ENCODE assay signal across 10 cellular contexts in genomic region chr12:58888131-58888783, GRCh38. TPM values are rescaled to one million over a fixed set of nuclear protein-coding genes. Genes with fewer than 3 reads are reported as not detected.
DNase-seq lines count a peak whose midpoint lies in the region; ATAC-seq and TF ChIP-seq lines count a peak whose summit lies in the region.
"Had no signal": no experiment of that assay in that cellular context is flagged by ENCODE, and none has a peak within 500 bp of the region (broad histone marks: within the 10 kb centered on the region; RNA-seq: fewer than 3 reads in every experiment).

No MANE protein-coding gene starts in this region.

- POLR2A ChIA-PET in activated CD4-positive, alpha-beta T cell treated with anti-CD3 and anti-CD28 coated beads, Interleukin-2, amount 10 ng/mL, durations not matched to agents 7 days and 5 days (lab: Charles Lee), result no interaction called here

- H3K27me3 ChIP-seq in upper lobe of left lung, result no peaks in the 10 kb centered on the region

- no peaks in the 10 kb centered on the region for H3K27me3 Mint-ChIP-seq in T-helper 17 cell
- H3K27me3 Mint-ChIP-seq in activated CD4-positive, alpha-beta T cell treated with anti-CD3 and anti-CD28 coated beads, Interleukin-2, amount 10 ng/mL, durations not matched to agents 7 days and 5 days, result no peaks in the 10 kb centered on the region
- H3K27me3 Mint-ChIP-seq: activated naive CD4-positive, alpha-beta T cell treated with anti-CD3 and anti-CD28 coated beads, Interleukin-2, amount 50 U/mL, for 24 hours had no signal

- TF ChIP-seq EP300 in upper lobe of left lung (IDR thresholded peaks at IDR 0.05), result no peak

- no peak for TF ChIP-seq CTCF in upper lobe of left lung (IDR thresholded peaks at IDR 0.05)

- no peak overlapping the region for H3K27ac Mint-ChIP-seq in T-helper 17 cell
- H3K27ac Mint-ChIP-seq in activated CD4-positive, alpha-beta T cell treated with anti-CD3 and anti-CD28 coated beads, Interleukin-2, amount 10 ng/mL, durations not matched to agents 7 days and 5 days, result no peak overlapping the region
- H3K27ac Mint-ChIP-seq: activated naive CD4-positive, alpha-beta T cell treated with anti-CD3 and anti-CD28 coated beads, Interleukin-2, amount 50 U/mL, for 24 hours had no signal

- H3K4me3 ChIP-seq in upper lobe of left lung, result no peak overlapping the region

- peaks cover 0 to 3% (median 1%) of the 10 kb centered on the region in 4 donors for H3K4me1 ChIP-seq in upper lobe of left lung

- H3K4me3 Mint-ChIP-seq in T-helper 17 cell, result no peak overlapping the region
- H3K4me3 Mint-ChIP-seq in activated CD4-positive, alpha-beta T cell treated with anti-CD3 and anti-CD28 coated beads, Interleukin-2, amount 10 ng/mL, durations not matched to agents 7 days and 5 days, result no peak overlapping the region
- H3K4me3 Mint-ChIP-seq: activated naive CD4-positive, alpha-beta T cell treated with anti-CD3 and anti-CD28 coated beads, Interleukin-2, amount 50 U/mL, for 24 hours had no signal

- no peaks in the 10 kb centered on the region for H3K9me3 Mint-ChIP-seq in activated CD4-positive, alpha-beta T cell treated with anti-CD3 and anti-CD28 coated beads, Interleukin-2, amount 10 ng/mL, durations not matched to agents 7 days and 5 days
- H3K9me3 Mint-ChIP-seq: activated naive CD4-positive, alpha-beta T cell treated with anti-CD3 and anti-CD28 coated beads, Interleukin-2, amount 50 U/mL, for 24 hours had no signal

- H3K27ac ChIP-seq in epithelial cell of prostate (peak overlapping the region; percentile 42), upper lobe of left lung (no peak overlapping the region)

- TF ChIP-seq POLR2A in upper lobe of left lung (IDR thresholded peaks at IDR 0.05), result no peak

- CTCF ChIA-PET in activated CD4-positive, alpha-beta T cell treated with anti-CD3 and anti-CD28 coated beads, Interleukin-2, amount 10 ng/mL, durations not matched to agents 7 days and 5 days (lab: Charles Lee), result no interaction called here

- H3K9me3 ChIP-seq in T-helper 17 cell (ENCODE audit: control insufficient read depth, low read length, poor library complexity, severe bottlenecking), result no peaks in the 10 kb centered on the region
- no peaks in the 10 kb centered on the region for H3K9me3 ChIP-seq in upper lobe of left lung

- no peak for ATAC-seq in T-helper 17 cell
- ATAC-seq in HG02610 (IDR thresholded peaks at IDR 0.05; ENCODE audit: unreplicated experiment), result no peak
- no peak for ATAC-seq in upper lobe of left lung (ENCODE audit: low FRiP score in 2 of 2)
- ATAC-seq: Panc1 had no signal

- WGBS in upper lobe of left lung, 2 donors, result 75 to 77% methylated on average over 4 of the region's 4 CpGs

- DNase-seq in DMS153 treated with DMSO at 0.1 percent for 48 hours (lab: John Stamatoyannopoulos, UW; ENCODE audit: unreplicated experiment), result peak; percentile 84
- DNase-seq in NCI-H446 (lab: John Stamatoyannopoulos, UW), result peak; percentile 95 to 96
- DNase-seq in epithelial cell of prostate (ENCODE audit: low read depth, low spot score), result peak; percentile 37
- peak in 41 of 56 donors; percentile 6 to 77 (median 38) for DNase-seq in nucleus accumbens (lab: John Stamatoyannopoulos, UW)
- no peak for DNase-seq in T-helper 17 cell
- no peak for DNase-seq in upper lobe of left lung
- no peak for DNase-seq in activated CD4-positive, alpha-beta T cell treated with anti-CD3 and anti-CD28 coated beads, Interleukin-2, amount 10 ng/mL, durations not matched to agents 7 days and 5 days

- no peaks in the 10 kb centered on the region for H3K36me3 Mint-ChIP-seq in T-helper 17 cell (ENCODE audit: low read depth)
- H3K36me3 Mint-ChIP-seq in activated CD4-positive, alpha-beta T cell treated with anti-CD3 and anti-CD28 coated beads, Interleukin-2, amount 10 ng/mL, durations not matched to agents 7 days and 5 days (ENCODE audit: low read depth), result no peaks in the 10 kb centered on the region
- H3K36me3 Mint-ChIP-seq: activated naive CD4-positive, alpha-beta T cell treated with anti-CD3 and anti-CD28 coated beads, Interleukin-2, amount 50 U/mL, for 24 hours had no signal

- H3K4me1 Mint-ChIP-seq in T-helper 17 cell, result no peaks in the 10 kb centered on the region
- no peaks in the 10 kb centered on the region for H3K4me1 Mint-ChIP-seq in activated CD4-positive, alpha-beta T cell treated with anti-CD3 and anti-CD28 coated beads, Interleukin-2, amount 10 ng/mL, durations not matched to agents 7 days and 5 days
- H3K4me1 Mint-ChIP-seq: activated naive CD4-positive, alpha-beta T cell treated with anti-CD3 and anti-CD28 coated beads, Interleukin-2, amount 50 U/mL, for 24 hours had no signal

- H3K36me3 ChIP-seq in upper lobe of left lung, result peaks cover 5 to 66% (median 7%) of the 10 kb centered on the region in 4 donors

RNA-seq across cellular contexts. Expression of gene LRIG3, which starts 32.0 kb away (rescaled TPM):
- total RNA-seq in T-helper 17 cell (not detected), upper lobe of left lung (10 to 100 TPM; 18.3 to 91.8 (median 33.1) TPM)
- not detected for total RNA-seq in activated CD4-positive, alpha-beta T cell treated with anti-CD3 and anti-CD28 coated beads, Interleukin-2, amount 10 ng/mL, durations not matched to agents 7 days and 5 days

Comparison
In these comparisons a context has a peak if more than half of its experiments do, and no peak if none do; other contexts are left out.
1. DNase-seq: peak in DMS153 treated with DMSO at 0.1 percent for 48 hours (single experiment), NCI-H446 (2 of 2), epithelial cell of prostate (single experiment) and nucleus accumbens (41 of 56); none in T-helper 17 cell (0 of 3), upper lobe of left lung (0 of 2) and activated CD4-positive, alpha-beta T cell treated with anti-CD3 and anti-CD28 coated beads, Interleukin-2, amount 10 ng/mL, durations not matched to agents 7 days and 5 days (single experiment).
2. RNA of gene LRIG3, which starts 32.0 kb away (total RNA-seq): 18.3 to 91.8 TPM in upper lobe of left lung; not detected in activated CD4-positive, alpha-beta T cell treated with anti-CD3 and anti-CD28 coated beads, Interleukin-2, amount 10 ng/mL, durations not matched to agents 7 days and 5 days and not detected in T-helper 17 cell; every median in the first group is over 10 times any median in the second.